In the genomic region with DNA sequence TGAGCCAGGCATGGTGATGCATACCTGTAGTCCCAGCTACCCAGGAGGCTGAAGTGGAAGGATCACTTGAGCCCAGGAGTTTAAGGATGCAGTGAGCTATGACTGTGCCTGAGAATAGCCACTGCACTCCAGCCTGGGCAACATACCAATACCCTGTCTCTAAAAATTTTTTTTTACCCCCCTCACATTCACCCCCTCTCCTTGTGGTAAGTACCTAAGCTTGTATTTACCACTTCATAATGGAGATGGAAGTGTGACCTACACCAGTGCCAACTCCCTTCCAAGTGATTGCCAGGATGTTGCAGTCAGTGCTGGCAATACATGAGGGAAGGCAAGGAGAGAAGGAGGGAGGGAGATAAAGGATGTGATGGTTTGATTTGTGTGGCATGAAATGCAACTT, we compare ENCODE assay signal across 15 cellular contexts.
DNase-seq lines count a peak whose midpoint lies in the region; ATAC-seq and TF ChIP-seq lines count a peak whose summit lies in the region.
"Had no signal": no experiment of that assay in that cellular context is flagged by ENCODE, and none has a peak within 500 bp of the region (broad histone marks: within the 10 kb centered on the region; RNA-seq: fewer than 3 reads in every experiment).

No MANE protein-coding gene starts in this region.

- H2AFZ ChIP-seq in IMR-90 (replicated peaks; ENCODE audit: low read length, poor library complexity) = no peak overlapping the region
- H2AFZ ChIP-seq in neuronal stem cell (ENCODE audit: low read length) = no peak overlapping the region
- H2AFZ ChIP-seq: GM23338 had no signal

- H2BK20ac ChIP-seq in IMR-90 (ENCODE audit: low read depth, low read length) = no peak overlapping the region; the same call in 1 of the 2 replicates

- intact Hi-C loops in IMR-90 (cut with micrococcal nuclease) = no loop called here
- intact Hi-C loops in vagina (cut with DNase I) = no loop called here

- H2AK5ac ChIP-seq in IMR-90 (ENCODE audit: low read depth, low read length) (peak overlapping the region; percentile 86; the same call in 1 of the 2 replicates), neuronal stem cell (ENCODE audit: low read depth, low read length) (no peak overlapping the region)

- in situ Hi-C loops in IMR-90 (cut with MboI; ENCODE audit: low sequenced_read_pairs) = no loop called here

- H3K4me1 ChIP-seq in IMR-90 (ENCODE audit: control insufficient read depth, insufficient read depth, low read length) = peaks cover 5% of the 10 kb centered on the region; the same call in 1 of the 2 replicates
- peaks cover 2 to 13% of the 10 kb centered on the region in 2 donors for H3K4me1 ChIP-seq in neuronal stem cell (ENCODE audit: control insufficient read depth in 2 of 2, insufficient read depth in 1 of 2, low read depth in 1 of 2, low read length in 2 of 2)
- no peaks in the 10 kb centered on the region for H3K4me1 ChIP-seq in vagina
- no peaks in the 10 kb centered on the region for H3K4me1 ChIP-seq in gastroesophageal sphincter

- no peak overlapping the region for H4K8ac ChIP-seq in IMR-90 (ENCODE audit: low read depth in 2 of 2, low read length in 2 of 2)
- no peak overlapping the region for H4K8ac ChIP-seq in neuronal stem cell (ENCODE audit: low read depth, low read length)

- H3K9me1 ChIP-seq in IMR-90 (ENCODE audit: insufficient read depth, low read length) = peaks cover 6% of the 10 kb centered on the region

- H3K27me3 ChIP-seq in IMR-90 (ENCODE audit: control insufficient read depth, insufficient read depth, low read length) (no peaks in the 10 kb centered on the region), neuronal stem cell (ENCODE audit: control insufficient read depth in 3 of 3, insufficient read depth in 3 of 3, low read depth in 1 of 3, low read length in 3 of 3) (no peaks in the 10 kb centered on the region), vagina (no peaks in the 10 kb centered on the region), gastroesophageal sphincter (no peaks in the 10 kb centered on the region)
- H3K27me3 ChIP-seq: BLaER1 treated with 17β-estradiol and CSF1 and Interleukin-3, amounts not matched to agents 10 nM and 100 nM had no signal

- no peak for TF ChIP-seq POLR2A in IMR-90 (IDR thresholded peaks at IDR 0.05; ENCODE audit: low read depth, low read length)
- no peak for TF ChIP-seq POLR2A in vagina (IDR thresholded peaks at IDR 0.05)
- no peak for TF ChIP-seq POLR2A in gastroesophageal sphincter (IDR thresholded peaks at IDR 0.05)

- H2BK5ac ChIP-seq in IMR-90 (ENCODE audit: low read depth, low read length, poor library complexity, severe bottlenecking) = no peak overlapping the region
- no peak overlapping the region for H2BK5ac ChIP-seq in neuronal stem cell (ENCODE audit: low read length)

- DNase-seq in NCI-H2029 (lab: John Stamatoyannopoulos, UW) = peak; percentile 4
- no peak for DNase-seq in NCI-H2029 treated with DMSO at 0.1 percent for 48 hours (lab: John Stamatoyannopoulos, UW)
- no peak for DNase-seq in IMR-90
- peak; percentile 19 for DNase-seq in fibroblast of the aortic adventitia (ENCODE audit: low read depth)
- no peak for DNase-seq in neuronal stem cell (ENCODE audit: low spot score)
- no peak for DNase-seq in vagina (ENCODE audit: extremely low spot score in 2 of 2)
- no peak for DNase-seq in NCI-H2081 treated with DMSO at 0.1 percent for 48 hours (lab: John Stamatoyannopoulos, UW)
- DNase-seq: AML-193; CD4-positive, CD25-positive, alpha-beta regulatory T cell; EL; H7 had no signal

- TF ChIP-seq EP300 in gastroesophageal sphincter (IDR thresholded peaks at IDR 0.05) = no peak

- H3K23ac ChIP-seq in IMR-90 (ENCODE audit: low read depth, low read length) = 0 out of 2 replicates have a peak overlapping the region, but pooled peaks have one; percentile 44
- H3K23ac ChIP-seq in neuronal stem cell (ENCODE audit: low read depth, low read length, poor library complexity) = no peak overlapping the region

- ATAC-seq in IMR-90 (ENCODE audit: low read depth) (no peak), gastroesophageal sphincter (no peak)
- ATAC-seq: GM23338 had no signal

- H4K91ac ChIP-seq in IMR-90 (ENCODE audit: insufficient read depth, low read depth, low read length) (no peak overlapping the region), neuronal stem cell (ENCODE audit: low read depth, low read length, poor library complexity) (no peak overlapping the region)

- H2BK120ac ChIP-seq in IMR-90 (ENCODE audit: low read depth, low read length) (no peak overlapping the region; the same call in 1 of the 2 replicates), neuronal stem cell (ENCODE audit: low read depth, low read length) (no peak overlapping the region)

- H4K20me1 ChIP-seq in IMR-90 (ENCODE audit: insufficient read depth, low read length) = no peaks in the 10 kb centered on the region
- H4K20me1 ChIP-seq: BLaER1 treated with 17β-estradiol and CSF1 and Interleukin-3, amounts not matched to agents 10 nM and 100 nM had no signal

- H3K4me3 ChIP-seq in IMR-90 (ENCODE audit: insufficient read depth, low read depth, low read length) (no peak overlapping the region), fibroblast of the aortic adventitia (ENCODE audit: low read depth, low read length) (no peak overlapping the region), neuronal stem cell (ENCODE audit: low read length in 2 of 2) (no peak overlapping the region), vagina (no peak overlapping the region), gastroesophageal sphincter (no peak overlapping the region)
- H3K4me3 ChIP-seq: BLaER1 treated with 17β-estradiol and CSF1 and Interleukin-3, amounts not matched to agents 10 nM and 100 nM; GM23338 had no signal

- CTCF ChIA-PET in IMR-90 (lab: Yijun Ruan, JAX) = interaction anchor here (1.6 kb wide), 1 partner anchor 11 kb away, joined by 5 read pairs; no protein-coding TSS in a partner anchor

- no peak overlapping the region for H4K5ac ChIP-seq in IMR-90 (ENCODE audit: low read depth, low read length)

- dilution Hi-C loops in IMR-90 (cut with HindIII; ENCODE audit: low sequenced_read_pairs, unreplicated experiment) = no loop called here

- H3K56ac ChIP-seq in IMR-90 (ENCODE audit: extremely low read depth, insufficient read depth, low read length) = no peak overlapping the region

- H2BK15ac ChIP-seq in IMR-90 (ENCODE audit: low read depth, low read length) (no peak overlapping the region; the same call in 2 of the 3 replicates), neuronal stem cell (ENCODE audit: low read length) (no peak overlapping the region)

- H3K36me3 ChIP-seq in IMR-90 (ENCODE audit: control insufficient read depth, insufficient read depth, low read length) (0 out of 2 replicates have a peak, but pooled peaks cover 1% of the 10 kb centered on the region), neuronal stem cell (replicated peaks in 1 of 2; ENCODE audit: control insufficient read depth in 2 of 2, insufficient read depth in 2 of 2, low read length in 2 of 2) (no peaks in the 10 kb centered on the region), vagina (no peaks in the 10 kb centered on the region), gastroesophageal sphincter (no peaks in the 10 kb centered on the region)

- H3K9me3 ChIP-seq in IMR-90 (ENCODE audit: control insufficient read depth, insufficient read depth, low read length) (no peaks in the 10 kb centered on the region), neuronal stem cell (replicated peaks in 1 of 2; ENCODE audit: control insufficient read depth in 2 of 2, insufficient read depth in 1 of 2, low read depth in 1 of 2, low read length in 2 of 2) (no peaks in the 10 kb centered on the region), vagina (no peaks in the 10 kb centered on the region), gastroesophageal sphincter (no peaks in the 10 kb centered on the region)
- H3K9me3 ChIP-seq: BLaER1 treated with 17β-estradiol and CSF1 and Interleukin-3, amounts not matched to agents 10 nM and 100 nM had no signal

- H3K9ac ChIP-seq in IMR-90 (ENCODE audit: low read depth, low read length) = no peak overlapping the region
- H3K9ac ChIP-seq in neuronal stem cell (ENCODE audit: low read depth, low read length, poor library complexity) = no peak overlapping the region
- H3K9ac ChIP-seq: BLaER1 treated with 17β-estradiol and CSF1 and Interleukin-3, amounts not matched to agents 10 nM and 100 nM had no signal

- H3K14ac ChIP-seq in IMR-90 (replicated peaks; ENCODE audit: low read depth, low read length) (no peak overlapping the region), neuronal stem cell (ENCODE audit: low read length) (peak overlapping the region; percentile 84)

- H3K18ac ChIP-seq in IMR-90 (ENCODE audit: low read depth, low read length) (no peak overlapping the region), neuronal stem cell (ENCODE audit: low read length) (no peak overlapping the region)

- no TSS peak for BruUV-seq in IMR-90 (replicated peaks; lab: Mats Ljungman, UMichigan)

- H3K27ac ChIP-seq in IMR-90 (ENCODE audit: insufficient read depth, low read length) (no peak overlapping the region), neuronal stem cell (replicated peaks; ENCODE audit: low read length) (no peak overlapping the region), vagina (no peak overlapping the region), gastroesophageal sphincter (no peak overlapping the region)
- H3K27ac ChIP-seq: 22Rv1; BLaER1 treated with 17β-estradiol and CSF1 and Interleukin-3, amounts not matched to agents 10 nM and 100 nM had no signal

- no peak for TF ChIP-seq RAD21 in IMR-90 (IDR thresholded peaks at IDR 0.05; ENCODE audit: low read length)

- H3K79me1 ChIP-seq in IMR-90 (ENCODE audit: low read depth in 1 of 2, low read length in 2 of 2) (0 out of 4 replicates have a peak, but pooled peaks cover 0 to 4% of the 10 kb centered on the region in 2 experiments), neuronal stem cell (ENCODE audit: low read depth, low read length) (no peaks in the 10 kb centered on the region)

- H3K4ac ChIP-seq in IMR-90 (ENCODE audit: low read depth, low read length) (peak overlapping the region; percentile 39; the same call in 1 of the 2 replicates), neuronal stem cell (ENCODE audit: low read length) (no peak overlapping the region)

- TF ChIP-seq CTCF in IMR-90 (conservative IDR thresholded peaks at IDR 0.05; ENCODE audit: low read depth, low read length) (no peak), fibroblast of the aortic adventitia (IDR thresholded peaks at IDR 0.05; ENCODE audit: insufficient read depth, low read length) (no peak), vagina (IDR thresholded peaks at IDR 0.05) (no peak), gastroesophageal sphincter (IDR thresholded peaks at IDR 0.05) (no peak)

- H2AK9ac ChIP-seq in IMR-90 (replicated peaks; ENCODE audit: low read depth, low read length, poor library complexity) = no peak overlapping the region

- H3K4me2 ChIP-seq in IMR-90 (ENCODE audit: low read depth, low read length) (no peak overlapping the region), neuronal stem cell (ENCODE audit: insufficient read depth, low read length, poor library complexity, severe bottlenecking) (no peak overlapping the region)
- H3K4me2 ChIP-seq: BLaER1 treated with 17β-estradiol and CSF1 and Interleukin-3, amounts not matched to agents 10 nM and 100 nM; GM23338 had no signal

- POLR2A ChIA-PET in IMR-90 (lab: Charles Lee; ENCODE audit: unreplicated experiment) = no interaction called here

- H2BK12ac ChIP-seq in neuronal stem cell (ENCODE audit: low read length) = no peak overlapping the region

TF ChIP-seq in IMR-90, 13 proteins besides CTCF, POLR2A, EP300 and RAD21 (continues in another document):
- no peak for TF ChIP-seq MXI1 (IDR thresholded peaks at IDR 0.05; ENCODE audit: borderline replicate concordance, low read depth, low read length)
- TF ChIP-seq FOS (IDR thresholded peaks at IDR 0.05; ENCODE audit: low read depth, low read length) = no peak

Comparison
In these comparisons a context has a peak if more than half of its experiments do, and no peak if none do; other contexts are left out.
1. DNase-seq: peak in NCI-H2029 (single experiment) and fibroblast of the aortic adventitia (single experiment); none in NCI-H2029 treated with DMSO at 0.1 percent for 48 hours (single experiment), IMR-90 (single experiment), neuronal stem cell (single experiment), vagina (0 of 2) and NCI-H2081 treated with DMSO at 0.1 percent for 48 hours (single experiment).